In genomic region chr6:141488466-141488865, GRCh38 we compare ENCODE assay signal across 8 cellular contexts.
DNase-seq lines count a peak whose midpoint lies in the region; ATAC-seq and TF ChIP-seq lines count a peak whose summit lies in the region.

No MANE protein-coding gene starts in this region.

- no peaks in the 10 kb centered on the region for H3K9me3 ChIP-seq in PC-3 (ENCODE audit: low read length)
- H3K9me3 ChIP-seq in neuronal stem cell (replicated peaks in 1 of 2; ENCODE audit: control insufficient read depth in 2 of 2, insufficient read depth in 1 of 2, low read depth in 1 of 2, low read length in 2 of 2): peaks cover 0 to 1% of the 10 kb centered on the region in 2 donors
- no peaks in the 10 kb centered on the region for H3K9me3 ChIP-seq in prostate gland
- H3K9me3 ChIP-seq in thyroid gland: no peaks in the 10 kb centered on the region

- peak; percentile 3 for DNase-seq in DMS 273 (lab: John Stamatoyannopoulos, UW; ENCODE audit: unreplicated experiment)
- no peak for DNase-seq in DMS 273 treated with DMSO at 0.1 percent for 48 hours (lab: John Stamatoyannopoulos, UW)
- no peak for DNase-seq in PC-3
- DNase-seq in neuronal stem cell (ENCODE audit: low spot score): no peak
- no peak for DNase-seq in prostate gland (ENCODE audit: low spot score)
- no peak for DNase-seq in thyroid gland
- no peak for DNase-seq in amniotic stem cell (lab: John Stamatoyannopoulos, UW)

- no peak overlapping the region for H2BK120ac ChIP-seq in neuronal stem cell (ENCODE audit: low read depth, low read length)

- no peak overlapping the region for H2BK5ac ChIP-seq in neuronal stem cell (ENCODE audit: low read length)

- H3K4me3 ChIP-seq in PC-3 (ENCODE audit: low read length) (no peak overlapping the region), neuronal stem cell (ENCODE audit: low read length in 2 of 2) (no peak overlapping the region), prostate gland (no peak overlapping the region), thyroid gland (replicated peaks in 1 of 3) (no peak overlapping the region)

- no peak for TF ChIP-seq CTCF in PC-3 (conservative IDR thresholded peaks at IDR 0.05; ENCODE audit: low read depth, low read length)
- no peak for TF ChIP-seq CTCF in prostate gland (IDR thresholded peaks at IDR 0.05)
- TF ChIP-seq CTCF in thyroid gland (IDR thresholded peaks at IDR 0.05): no peak

- H4K8ac ChIP-seq in neuronal stem cell (ENCODE audit: low read depth, low read length): no peak overlapping the region

- H2BK15ac ChIP-seq in neuronal stem cell (ENCODE audit: low read length): no peak overlapping the region

- H3K14ac ChIP-seq in neuronal stem cell (ENCODE audit: low read length): no peak overlapping the region

- H2BK12ac ChIP-seq in neuronal stem cell (ENCODE audit: low read length): no peak overlapping the region

- no peak for TF ChIP-seq POLR2A in prostate gland (IDR thresholded peaks at IDR 0.05)
- no peak for TF ChIP-seq POLR2A in thyroid gland (IDR thresholded peaks at IDR 0.05)

- H3K4me2 ChIP-seq in PC-3 (ENCODE audit: low read length) (no peak overlapping the region), neuronal stem cell (ENCODE audit: insufficient read depth, low read length, poor library complexity, severe bottlenecking) (no peak overlapping the region)

- no peaks in the 10 kb centered on the region for H3K79me1 ChIP-seq in neuronal stem cell (ENCODE audit: low read depth, low read length)

- no peaks in the 10 kb centered on the region for H3F3A ChIP-seq in PC-3 (ENCODE audit: low read length, unreplicated experiment)

- no peak overlapping the region for H3K18ac ChIP-seq in neuronal stem cell (ENCODE audit: low read length)

- no peaks in the 10 kb centered on the region for H3K9me2 ChIP-seq in PC-3 (replicated peaks; ENCODE audit: low read length)

- H3K36me3 ChIP-seq in PC-3 (ENCODE audit: low read depth, low read length) (no peaks in the 10 kb centered on the region), neuronal stem cell (replicated peaks in 1 of 2; ENCODE audit: control insufficient read depth in 2 of 2, insufficient read depth in 2 of 2, low read length in 2 of 2) (no peaks in the 10 kb centered on the region), prostate gland (no peaks in the 10 kb centered on the region), thyroid gland (no peaks in the 10 kb centered on the region)

- no peaks in the 10 kb centered on the region for H3K27me3 ChIP-seq in PC-3 (ENCODE audit: low read length)
- no peaks in the 10 kb centered on the region for H3K27me3 ChIP-seq in neuronal stem cell (ENCODE audit: control insufficient read depth in 3 of 3, insufficient read depth in 3 of 3, low read depth in 1 of 3, low read length in 3 of 3)
- H3K27me3 ChIP-seq in prostate gland (replicated peaks; ENCODE audit: insufficient read depth): no peaks in the 10 kb centered on the region
- H3K27me3 ChIP-seq in thyroid gland: no peaks in the 10 kb centered on the region

- H3K9ac ChIP-seq in PC-3 (ENCODE audit: low read length) (no peak overlapping the region), neuronal stem cell (ENCODE audit: low read depth, low read length, poor library complexity) (no peak overlapping the region)

- no peaks in the 10 kb centered on the region for H4K20me1 ChIP-seq in PC-3 (ENCODE audit: low read length)

- no peak overlapping the region for H2AK5ac ChIP-seq in neuronal stem cell (ENCODE audit: low read depth, low read length)

- H3K23ac ChIP-seq in neuronal stem cell (ENCODE audit: low read depth, low read length, poor library complexity): no peak overlapping the region

- H3K4ac ChIP-seq in neuronal stem cell (ENCODE audit: low read length): no peak overlapping the region

- POLR2A ChIA-PET in PC-3 (lab: Charles Lee; ENCODE audit: unreplicated experiment): no interaction called here

- no CpG with 5 or more reads among the region's 1 CpG for WGBS in neuronal stem cell (ENCODE audit: extremely low coverage in 2 of 2, insufficient read length in 2 of 2, insufficient replicate concordance in 1 of 2), 2 donors
- 35% methylated on average over 1 of the region's 1 CpG for WGBS in prostate gland
- 8 to 14% methylated on average over 1 of the region's 1 CpG for WGBS in thyroid gland, 2 donors

- intact Hi-C loops in PC-3 (cut with micrococcal nuclease): no loop called here
- intact Hi-C loops in prostate gland (cut with DNase I): no loop called here
- intact Hi-C loops in thyroid gland (cut with DNase I): no loop called here

- no TSS peak for BruUV-seq in PC-3 (replicated peaks; lab: Mats Ljungman, UMichigan)

- peaks cover 11% of the 10 kb centered on the region for H3K4me1 ChIP-seq in PC-3 (ENCODE audit: insufficient read depth, low read length)
- H3K4me1 ChIP-seq in neuronal stem cell (ENCODE audit: control insufficient read depth in 2 of 2, insufficient read depth in 1 of 2, low read depth in 1 of 2, low read length in 2 of 2): peaks cover 0 to 2% of the 10 kb centered on the region in 2 donors
- no peaks in the 10 kb centered on the region for H3K4me1 ChIP-seq in prostate gland (replicated peaks)
- peaks cover 0 to 9% of the 10 kb centered on the region in 2 donors for H3K4me1 ChIP-seq in thyroid gland

- CTCF ChIA-PET in PC-3 (lab: Charles Lee): no interaction called here

- H4K91ac ChIP-seq in neuronal stem cell (ENCODE audit: low read depth, low read length, poor library complexity): no peak overlapping the region

- H3K27ac ChIP-seq in PC-3 (ENCODE audit: low read length) (no peak overlapping the region), neuronal stem cell (replicated peaks; ENCODE audit: low read length) (no peak overlapping the region), prostate gland (no peak overlapping the region), thyroid gland (peak overlapping the region in 1 of 3 donors; percentile 27)

- peak; percentile 34 for ATAC-seq in HG03045 (IDR thresholded peaks at IDR 0.05; ENCODE audit: unreplicated experiment)
- ATAC-seq in PC-3: no peak

- H3K79me2 ChIP-seq in PC-3 (ENCODE audit: low read length): no peaks in the 10 kb centered on the region

- peak overlapping the region; percentile 64 for H2AFZ ChIP-seq in PC-3 (ENCODE audit: low read length)
- peak overlapping the region; percentile 86 for H2AFZ ChIP-seq in neuronal stem cell (ENCODE audit: low read length)
